In the genomic region with DNA sequence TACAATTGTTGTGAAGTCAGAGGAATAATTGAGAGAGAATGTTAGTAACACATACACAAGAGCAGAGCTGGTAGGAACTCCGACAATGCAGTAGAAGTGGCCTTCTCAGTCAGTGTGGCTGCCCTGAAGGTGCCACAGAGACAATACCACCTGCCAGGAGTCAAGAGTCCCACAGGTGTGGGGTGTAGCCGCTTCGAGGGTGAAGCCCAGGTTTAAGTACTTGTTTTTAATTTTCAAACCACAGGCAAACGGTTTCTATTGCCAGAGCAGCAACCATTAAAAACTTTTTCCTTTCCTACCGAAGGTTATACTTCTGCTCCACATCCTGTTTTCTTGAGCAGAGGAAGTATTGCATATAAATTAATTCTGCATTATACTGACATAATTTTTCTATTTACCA, we compare ENCODE assay signal across 12 cellular contexts. TPM values are rescaled to one million over a fixed set of nuclear protein-coding genes. Genes with fewer than 3 reads are reported as not detected.
A peak's percentile ranks its signal among the peaks of the same experiment; 100 is the strongest.
DNase-seq lines count a peak whose midpoint lies in the region; ATAC-seq, FAIRE-seq and TF ChIP-seq lines count a peak whose summit lies in the region.
"Had no signal": no experiment of that assay in that cellular context is flagged by ENCODE, and none has a peak within 500 bp of the region (broad histone marks: within the 10 kb centered on the region; RNA-seq: fewer than 3 reads in every experiment).

No MANE protein-coding gene starts in this region.

- no peaks in the 10 kb centered on the region for H3K36me3 Mint-ChIP-seq in activated naive CD8-positive, alpha-beta T cell
- no peaks in the 10 kb centered on the region for H3K36me3 Mint-ChIP-seq in activated naive CD8-positive, alpha-beta T cell treated with anti-CD3 and anti-CD28 coated beads for 36 hours

- H2AFZ ChIP-seq in mammary epithelial cell (ENCODE audit: low read depth, low read length) = peak overlapping the region; percentile 66

- peak overlapping the region; percentile 23 for H3K27ac ChIP-seq in mammary epithelial cell (ENCODE audit: insufficient read depth, low read depth, low read length)
- H3K27ac ChIP-seq in spleen = peak overlapping the region in 4 of 8 donors; percentile 29 to 68 (median 47)

- CTCF ChIA-PET in mammary epithelial cell (lab: Charles Lee; ENCODE audit: low non-redundant PET) = interaction anchor here (0.6 kb wide), 2 partner anchors 392 to 1167 kb away, joined by 3 to 4 read pairs; no protein-coding TSS in a partner anchor

- H3K27ac Mint-ChIP-seq in activated naive CD8-positive, alpha-beta T cell = no peak overlapping the region
- H3K27ac Mint-ChIP-seq in activated naive CD8-positive, alpha-beta T cell treated with anti-CD3 and anti-CD28 coated beads for 36 hours = no peak overlapping the region

- no peaks in the 10 kb centered on the region for H3K79me2 ChIP-seq in mammary epithelial cell (ENCODE audit: insufficient read depth, low read length)

- peaks cover 28% of the 10 kb centered on the region for H3K4me1 Mint-ChIP-seq in activated naive CD8-positive, alpha-beta T cell (ENCODE audit: low read depth)
- H3K4me1 Mint-ChIP-seq in activated naive CD8-positive, alpha-beta T cell treated with anti-CD3 and anti-CD28 coated beads for 36 hours = peaks cover 33% of the 10 kb centered on the region

- peak; percentile 27 for FAIRE-seq in urothelium cell line (lab: Jason Lieb, UNC)
- FAIRE-seq: HepG2 had no signal

- TF ChIP-seq CTCF in mammary epithelial cell (conservative IDR thresholded peaks at IDR 0.05 in 1 of 2, IDR thresholded peaks at IDR 0.05 in 1 of 2; ENCODE audit: extremely low read depth in 1 of 2, insufficient read depth in 1 of 2, low read depth in 1 of 2, low read length in 2 of 2) (no peak), spleen (IDR thresholded peaks at IDR 0.05 in 8 of 11, conservative IDR thresholded peaks at IDR 0.05 in 3 of 11) (no peak)

- ATAC-seq in left ventricle myocardium superior = no peak
- ATAC-seq: HepG2 had no signal

- H3K4me1 ChIP-seq in mammary epithelial cell (ENCODE audit: insufficient read depth, low read length) = peaks cover 44% of the 10 kb centered on the region
- H3K4me1 ChIP-seq in spleen = peaks cover 0 to 31% (median 20%) of the 10 kb centered on the region in 6 donors

- no peaks in the 10 kb centered on the region for H3K9me3 Mint-ChIP-seq in activated naive CD8-positive, alpha-beta T cell (ENCODE audit: low read depth)
- H3K9me3 Mint-ChIP-seq in activated naive CD8-positive, alpha-beta T cell treated with anti-CD3 and anti-CD28 coated beads for 36 hours = no peaks in the 10 kb centered on the region

- H3K27me3 Mint-ChIP-seq in activated naive CD8-positive, alpha-beta T cell = no peaks in the 10 kb centered on the region
- peaks cover 11% of the 10 kb centered on the region for H3K27me3 Mint-ChIP-seq in activated naive CD8-positive, alpha-beta T cell treated with anti-CD3 and anti-CD28 coated beads for 36 hours

- dilution Hi-C loops in mammary epithelial cell (cut with HindIII; ENCODE audit: low sequenced_read_pairs) = loop anchor here (5.0 kb wide), 1 partner anchor 962 kb away; no protein-coding TSS in a partner anchor

- peak overlapping the region; percentile 23 for H3K4me3 Mint-ChIP-seq in activated naive CD8-positive, alpha-beta T cell
- no peak overlapping the region for H3K4me3 Mint-ChIP-seq in activated naive CD8-positive, alpha-beta T cell treated with anti-CD3 and anti-CD28 coated beads for 36 hours

- H3K4me3 ChIP-seq in mammary epithelial cell (replicated peaks in 1 of 3; ENCODE audit: insufficient read depth in 1 of 3, low read depth in 2 of 3, low read length in 3 of 3) = no peak overlapping the region
- H3K4me3 ChIP-seq in spleen = no peak overlapping the region

- no peaks in the 10 kb centered on the region for H4K20me1 ChIP-seq in mammary epithelial cell (ENCODE audit: insufficient read depth, low read length)

- peak overlapping the region; percentile 29 for H3K9ac ChIP-seq in mammary epithelial cell (ENCODE audit: insufficient read depth, low read length)

- BruUV-seq in mammary epithelial cell (replicated peaks; lab: Mats Ljungman, UMichigan) = no TSS peak

- 16% methylated on average over 5 of the region's 5 CpGs for WGBS in mammary epithelial cell (ENCODE audit: low coverage, missing lambda C conversion rate)
- WGBS in spleen, 5 donors = 9 to 15% (median 13%) methylated on average over 5 of the region's 5 CpGs

- DNase-seq in activated naive CD8-positive, alpha-beta T cell treated with anti-CD3 and anti-CD28 coated beads for 36 hours = no peak
- DNase-seq in MV-4-11 (lab: John Stamatoyannopoulos, UW) (peak; percentile 26), mammary epithelial cell (no peak), urothelium cell line (ENCODE audit: low spot score) (peak; percentile 19), A172 (ENCODE audit: low spot score) (no peak), left ventricle myocardium superior (no peak), spleen (no peak)
- DNase-seq: caudate nucleus, midbrain had no signal

- H3K36me3 ChIP-seq in mammary epithelial cell (ENCODE audit: insufficient read depth, low read length) (no peaks in the 10 kb centered on the region), spleen (no peaks in the 10 kb centered on the region)

- no peak for TF ChIP-seq POLR2A in spleen (IDR thresholded peaks at IDR 0.05)

- intact Hi-C loops in mammary epithelial cell (cut with micrococcal nuclease) = loop anchor here (2.0 kb wide), 1 partner anchor 156 kb away; no protein-coding TSS in a partner anchor
- intact Hi-C loops in left ventricle myocardium superior (cut with micrococcal nuclease) = loop anchor here (5.0 to 10.0 kb wide), 3 partner anchors 200 to 967 kb away; a partner anchor contains a TSS
- intact Hi-C loops in spleen (cut with DNase I; ENCODE audit: low total_unique reads) = loop anchor here (5.0 kb wide), 1 partner anchor 967 kb away; a partner anchor contains a TSS

- in situ Hi-C loops in mammary epithelial cell (cut with MboI; ENCODE audit: low sequenced_read_pairs in 2 of 2) = no loop called here

- H3K27me3 ChIP-seq in mammary epithelial cell (ENCODE audit: insufficient read depth, low read length) (no peaks in the 10 kb centered on the region), spleen (replicated peaks in 1 of 7) (peaks cover 0 to 7% (median 0%) of the 10 kb centered on the region in 7 donors)

- H3K9me3 ChIP-seq in mammary epithelial cell (replicated peaks; ENCODE audit: insufficient read depth, low read length) (no peaks in the 10 kb centered on the region), spleen (no peaks in the 10 kb centered on the region)

- H3K4me2 ChIP-seq in mammary epithelial cell (ENCODE audit: insufficient read depth, low read depth, low read length) = peak overlapping the region; percentile 67

RNA-seq across cellular contexts. Expression of a gene that starts 12.7 kb away (rescaled TPM):
- total RNA-seq in activated naive CD8-positive, alpha-beta T cell treated with anti-CD3 and anti-CD28 coated beads for 36 hours = not detected
- total RNA-seq in mammary epithelial cell (under 1 TPM; 0.16 to 0.50 TPM), left ventricle myocardium superior (not detected), spleen (not detected)
- polyA plus RNA-seq in mammary epithelial cell (0.10 TPM), spleen (not detected)
- not detected for polyA minus RNA-seq in mammary epithelial cell
- total RNA-seq in A172 (2014; rRNA removed; shearing (Covaris generic)) = 0.05 TPM in 1 of 2 replicates, not detected in the other
- total RNA-seq: HepG2, subcutaneous adipose tissue had no signal
- polyA plus RNA-seq: HepG2 had no signal

Comparison
In these comparisons a context has a peak if more than half of its experiments do, and no peak if none do; other contexts are left out.
1. DNase-seq: peak in MV-4-11 (single experiment) and urothelium cell line (single experiment); none in activated naive CD8-positive, alpha-beta T cell treated with anti-CD3 and anti-CD28 coated beads for 36 hours (single experiment), mammary epithelial cell (single experiment), A172 (single experiment), left ventricle myocardium superior (single experiment) and spleen (single experiment).